12 cellular contexts compared by ENCODE assay signal in genomic region chr22:37527081-37527752, GRCh38. TPM values are rescaled to one million over a fixed set of nuclear protein-coding genes. Genes with fewer than 3 reads are reported as not detected.
DNase-seq lines count a peak whose midpoint lies in the region; ATAC-seq, FAIRE-seq and TF ChIP-seq lines count a peak whose summit lies in the region.
"Not testable (repeated sequence)": the region's sequence is repeated elsewhere in the genome, so short reads cannot be mapped to it uniquely, and the experiment has no call there.
"Had no signal": no experiment of that assay in that cellular context is flagged by ENCODE, and none has a peak within 500 bp of the region (broad histone marks: within the 10 kb centered on the region; RNA-seq: fewer than 3 reads in every experiment).

No MANE protein-coding gene starts in this region.

- H3K27ac ChIP-seq in PC-9, result peak overlapping the region; percentile 87
- not testable (repeated sequence) for H3K27ac ChIP-seq in K562 (ENCODE audit: extremely low read depth, low read depth, low read length); small intestine (ENCODE audit: low read depth in 1 of 2, low read length in 1 of 2)

- H3K4me3 Mint-ChIP-seq in HFFc6, result not testable (repeated sequence)

- not testable (repeated sequence) for TF ChIP-seq RAD21 in K562 (CRISPR knock-in tag; conservative IDR thresholded peaks at IDR 0.05 in 1 of 2, IDR thresholded peaks at IDR 0.05 in 1 of 2)

- H3K9me2 ChIP-seq in PC-9 (ENCODE audit: insufficient read depth), result not testable (repeated sequence)

- not testable (repeated sequence) for H3K9me1 ChIP-seq in K562 (ENCODE audit: control insufficient read depth, insufficient read depth, low read length)

- not testable (repeated sequence) for H3K9me3 ChIP-seq in PC-9 (ENCODE audit: insufficient read depth, low read depth); K562 (replicated peaks; ENCODE audit: control insufficient read depth, insufficient read depth, low read depth, low read length); mucosa of descending colon; small intestine (ENCODE audit: control insufficient read depth, low read depth)

- H3K4me1 ChIP-seq in PC-9 (replicated peaks; ENCODE audit: insufficient read depth) (peaks cover 45% of the 10 kb centered on the region), mucosa of descending colon (ENCODE audit: low read depth) (peaks cover 16% of the 10 kb centered on the region)
- not testable (repeated sequence) for H3K4me1 ChIP-seq in K562 (replicated peaks in 1 of 2; ENCODE audit: control insufficient read depth in 2 of 2, insufficient read depth in 2 of 2, low read length in 2 of 2); small intestine (ENCODE audit: control insufficient read depth in 2 of 2, insufficient read depth in 1 of 2, low read depth in 1 of 2, low read length in 1 of 2)

- BruUV-seq in PC-9 (replicated peaks; lab: Mats Ljungman, UMichigan); K562 (replicated peaks; lab: Mats Ljungman, UMichigan): not testable (repeated sequence)

- not testable (repeated sequence) for H4K20me1 ChIP-seq in PC-9 (ENCODE audit: insufficient read depth); K562 (replicated peaks; ENCODE audit: control insufficient read depth, insufficient read depth, low read length)

- H2AFZ ChIP-seq in PC-9; K562 (ENCODE audit: low read depth, low read length): not testable (repeated sequence)

- H3K4me3 ChIP-seq in PC-9; K562; epithelial cell of esophagus (ENCODE audit: low read length); mucosa of descending colon; small intestine (ENCODE audit: low read depth in 1 of 2, low read length in 2 of 2): not testable (repeated sequence)

- in situ Hi-C loops in K562 (cut with MboI), result not testable (repeated sequence)

- not testable (repeated sequence) for H3K36me3 Mint-ChIP-seq in HFFc6 (ENCODE audit: low read depth)

- POLR2A ChIA-PET in PC-9 (lab: Charles Lee; ENCODE audit: unreplicated experiment), result not testable (repeated sequence)
- POLR2A ChIA-PET in K562 (lab: Yijun Ruan, JAX), result interaction anchor here (0.6 to 0.8 kb wide), 3 partner anchors 43 to 513 kb away, joined by 3 to 5 read pairs (median 4); no protein-coding TSS in a partner anchor

- TF ChIP-seq POLR2A in K562 (conservative IDR thresholded peaks at IDR 0.05), result not testable (repeated sequence)

- TF ChIP-seq CTCF in HFFc6 (IDR thresholded peaks at IDR 0.05); PC-9 (conservative IDR thresholded peaks at IDR 0.05); K562 (IDR thresholded peaks at IDR 0.05 in 2 of 3, conservative IDR thresholded peaks at IDR 0.05 in 1 of 3; ENCODE audit: insufficient read depth in 2 of 3, low read depth in 1 of 3, low read length in 3 of 3); epithelial cell of esophagus (IDR thresholded peaks at IDR 0.05; ENCODE audit: insufficient read depth, low read depth, low read length, missing control alignments); mucosa of descending colon (IDR thresholded peaks at IDR 0.05): not testable (repeated sequence)

- CTCF ChIA-PET in PC-9 (lab: Charles Lee), result interaction anchor here (0.6 kb wide), 2 partner anchors 112 to 336 kb away, joined by 3 to 4 read pairs; partner anchors contain the start of gene SH3BP1
- CTCF ChIA-PET in K562 (lab: Yijun Ruan, JAX; ENCODE audit: low intra/inter-chr PET ratio), result not testable (repeated sequence)

- H3K27ac Mint-ChIP-seq in HFFc6, result 0 out of 2 replicates have a peak overlapping the region, but pooled peaks have one; percentile 31

- H3K36me3 ChIP-seq in PC-9 (ENCODE audit: low read depth); K562 (ENCODE audit: control insufficient read depth, insufficient read depth, low read length); mucosa of descending colon (ENCODE audit: low read depth); small intestine (ENCODE audit: control insufficient read depth in 2 of 2, insufficient read depth in 2 of 2, low read length in 2 of 2): not testable (repeated sequence)

- not testable (repeated sequence) for H3K4me2 ChIP-seq in PC-9; K562 (ENCODE audit: insufficient read depth, low read length)

- H3K27me3 Mint-ChIP-seq in HFFc6 (ENCODE audit: insufficient read depth), result not testable (repeated sequence)

- peaks cover 30% of the 10 kb centered on the region for H3K4me1 Mint-ChIP-seq in HFFc6 (ENCODE audit: low read depth)

- not testable (repeated sequence) for H3K27me3 ChIP-seq in PC-9 (ENCODE audit: insufficient read depth, low read depth); K562 (ENCODE audit: control insufficient read depth in 2 of 2, insufficient read depth in 2 of 2, low read length in 2 of 2); small intestine (ENCODE audit: control insufficient read depth in 2 of 2, insufficient read depth in 2 of 2, low read length in 2 of 2)

- TF ChIP-seq EP300 in K562 (IDR thresholded peaks at IDR 0.05; ENCODE audit: low read length), result not testable (repeated sequence)

- peaks cover 44% of the 10 kb centered on the region for H3F3A ChIP-seq in PC-9 (ENCODE audit: insufficient read depth, low read depth)

- H3K79me2 ChIP-seq in PC-9 (ENCODE audit: low read depth); K562 (ENCODE audit: control insufficient read depth, insufficient read depth, low read length): not testable (repeated sequence)

- intact Hi-C loops in PC-9 (cut with micrococcal nuclease; ENCODE audit: unreplicated experiment) (loop anchor here (2.0 kb wide), 1 partner anchor 14 kb away; no protein-coding TSS in a partner anchor), mucosa of descending colon (cut with DNase I, micrococcal nuclease) (loop anchor here in 1 of 2 donors (5.0 kb wide), 1 partner anchor 110 kb away; no protein-coding TSS in a partner anchor)
- intact Hi-C loops in K562 (cut with micrococcal nuclease), result not testable (repeated sequence)

- DNase-seq in ELR (ENCODE audit: low read depth), result peak; percentile 68
- DNase-seq in HFFc6; PC-9; K562 (ENCODE audit: extremely low read depth in 1 of 4, low spot score in 3 of 4): not testable (repeated sequence)
- DNase-seq in epithelial cell of esophagus (ENCODE audit: low read depth), result peak; percentile 65
- peak; percentile 37 for DNase-seq in iris pigment epithelial cell (ENCODE audit: low read depth)
- DNase-seq in mucosa of descending colon, result peak in 1 of 3 donors; percentile 3
- peak; percentile 61 for DNase-seq in small intestine

- not testable (repeated sequence) for H3K9ac ChIP-seq in K562 (ENCODE audit: insufficient read depth in 1 of 2, low read depth in 2 of 2, low read length in 2 of 2)

- WGBS in K562 (ENCODE audit: insufficient coverage, low coverage, missing lambda C conversion rate), result 43% methylated on average over 8 of the region's 9 CpGs
- 74 to 86% (median 76%) methylated on average over 9 of the region's 9 CpGs for WGBS in small intestine, 3 donors

- not testable (repeated sequence) for FAIRE-seq in K562 (lab: Jason Lieb, UNC); small intestine (lab: Jason Lieb, UNC)

- not testable (repeated sequence) for H3K9me3 Mint-ChIP-seq in HFFc6

- not testable (repeated sequence) for ATAC-seq in K562
- peak; percentile 23 for ATAC-seq in mucosa of descending colon

RNA-seq across cellular contexts. Expression of gene CARD10, which starts 8.0 kb away (rescaled TPM):
- 1 to 10 TPM; 4.4 to 5.6 (median 4.8) TPM for total RNA-seq in HFFc6 (2021; fragmentation: NEBNext Ultra II Directional; extraction: Animal tissue kit (Norgen Biotek cat#: 25700))
- total RNA-seq in PC-9 (2021), result 63.9 and 76.7 TPM in 2 replicates
- total RNA-seq in K562 (2011; cell fraction: chromatin; rRNA removed; ENCODE audit: low replicate concordance), result 5.4 and 20.1 TPM in 2 replicates
- total RNA-seq in K562 (2011; cell fraction: nucleolus; rRNA removed), result 9.2 and 11.7 TPM in 2 replicates
- total RNA-seq in K562 (2011; cell fraction: nucleoplasm; rRNA removed), result 6.9 and 8.3 TPM in 2 replicates
- 4.2 and 4.4 TPM in 2 replicates for total RNA-seq in K562 (2014; rRNA removed)
- total RNA-seq in K562 (2014; rRNA removed; fragmentation: Illumina TruSeq; extraction: Trizol), result 0.57 and 0.84 TPM in 2 replicates
- 1.6 TPM in 2 replicates for total RNA-seq in K562 (2015; rRNA removed; fragmentation: Illumina TruSeq; extraction: Trizol)
- 4.6 and 5.8 TPM in 2 replicates for total RNA-seq in K562 (2021)
- polyA plus RNA-seq in K562 (2011; rRNA removed), result 3.0 and 4.2 TPM in 2 replicates
- polyA plus RNA-seq in K562 (2011; cell fraction: cytosol; rRNA removed), result 4.8 and 9.8 TPM in 2 replicates
- polyA plus RNA-seq in K562 (2011; cell fraction: nucleus; rRNA removed), result 14.1 and 18.7 TPM in 2 replicates
- 2.4 and 4.6 TPM in 2 replicates for polyA plus RNA-seq in K562 (2012)
- polyA plus RNA-seq in K562 (2014; fragmentation: Illumina TruSeq; extraction: Trizol), result 1.5 and 3.2 TPM in 2 replicates
- polyA plus RNA-seq in K562 (2014; fragmentation: Nextera tagmentation; extraction: Ambion mirVana), result under 1 TPM; 0.13 to 0.20 TPM
- 3.6 and 5.8 TPM in 2 replicates for polyA plus RNA-seq in K562 (2014; rRNA removed)
- polyA minus RNA-seq in K562 (2011; rRNA and poly(A)+ RNA removed), result 1.2 and 1.3 TPM in 2 replicates
- 5.9 TPM in 2 replicates for polyA minus RNA-seq in K562 (2011; cell fraction: cytosol; rRNA and poly(A)+ RNA removed)
- polyA minus RNA-seq in K562 (2011; cell fraction: nucleus; rRNA and poly(A)+ RNA removed), result 4.6 and 4.7 TPM in 2 replicates
- total RNA-seq in mucosa of descending colon, result 10 to 100 TPM; 43.3 to 74.1 (median 60.5) TPM
- 100 to 1,000 TPM in 2 of 3 donors, 10 to 100 TPM in 1; 48.2 to 129 (median 129) TPM for polyA plus RNA-seq in small intestine
- total RNA-seq: CD4-positive, CD25-positive, alpha-beta regulatory T cell had no signal
- polyA plus RNA-seq: CD4-positive, CD25-positive, alpha-beta regulatory T cell had no signal

RNA-seq across cellular contexts. Expression of gene CDC42EP1, which starts 33.1 kb away (rescaled TPM):
- total RNA-seq in HFFc6 (2021; fragmentation: NEBNext Ultra II Directional; extraction: Animal tissue kit (Norgen Biotek cat#: 25700)), result 100 to 1,000 TPM in 3 of 6 experiments, 10 to 100 TPM in 3; 88.3 to 104 (median 97.2) TPM
- total RNA-seq in PC-9 (2021), result 94.0 and 110 TPM in 2 replicates
- 7.9 and 25.6 TPM in 2 replicates for total RNA-seq in K562 (2011; cell fraction: chromatin; rRNA removed; ENCODE audit: low replicate concordance)
- total RNA-seq in K562 (2011; cell fraction: nucleolus; rRNA removed), result 22.5 and 24.0 TPM in 2 replicates
- 13.4 and 14.2 TPM in 2 replicates for total RNA-seq in K562 (2011; cell fraction: nucleoplasm; rRNA removed)
- total RNA-seq in K562 (2014; rRNA removed), result 29.0 and 41.6 TPM in 2 replicates
- total RNA-seq in K562 (2014; rRNA removed; fragmentation: Illumina TruSeq; extraction: Trizol), result 2.7 and 3.2 TPM in 2 replicates
- 7.3 and 8.3 TPM in 2 replicates for total RNA-seq in K562 (2015; rRNA removed; fragmentation: Illumina TruSeq; extraction: Trizol)
- 62.8 and 70.2 TPM in 2 replicates for total RNA-seq in K562 (2021)
- polyA plus RNA-seq in K562 (2011; rRNA removed), result 4.0 and 13.8 TPM in 2 replicates
- polyA plus RNA-seq in K562 (2011; cell fraction: cytosol; rRNA removed), result 6.0 and 18.2 TPM in 2 replicates
- polyA plus RNA-seq in K562 (2011; cell fraction: nucleus; rRNA removed), result 9.9 and 15.1 TPM in 2 replicates
- 24.9 and 50.5 TPM in 2 replicates for polyA plus RNA-seq in K562 (2012)
- 18.4 and 49.9 TPM in 2 replicates for polyA plus RNA-seq in K562 (2014; fragmentation: Illumina TruSeq; extraction: Trizol)
- under 1 TPM; 0.67 to 0.69 TPM for polyA plus RNA-seq in K562 (2014; fragmentation: Nextera tagmentation; extraction: Ambion mirVana)
- 22.5 and 28.1 TPM in 2 replicates for polyA plus RNA-seq in K562 (2014; rRNA removed)
- 1.9 and 2.3 TPM in 2 replicates for polyA minus RNA-seq in K562 (2011; rRNA and poly(A)+ RNA removed)
- polyA minus RNA-seq in K562 (2011; cell fraction: cytosol; rRNA and poly(A)+ RNA removed), result 12.7 and 21.9 TPM in 2 replicates
- polyA minus RNA-seq in K562 (2011; cell fraction: nucleus; rRNA and poly(A)+ RNA removed), result 10.2 and 10.6 TPM in 2 replicates
- total RNA-seq in mucosa of descending colon, result 10 to 100 TPM; 31.5 to 52.0 (median 48.2) TPM
- 10 to 100 TPM; 19.7 to 81.5 (median 29.5) TPM for polyA plus RNA-seq in small intestine
- total RNA-seq: CD4-positive, CD25-positive, alpha-beta regulatory T cell had no signal
- polyA plus RNA-seq: CD4-positive, CD25-positive, alpha-beta regulatory T cell; CD8-positive, alpha-beta memory T cell had no signal

RNA-seq across cellular contexts. Expression of gene MFNG, which starts 41.0 kb away (rescaled TPM):
- not detected for total RNA-seq in HFFc6 (2021; fragmentation: NEBNext Ultra II Directional; extraction: Animal tissue kit (Norgen Biotek cat#: 25700))
- total RNA-seq in PC-9 (2021), result 26.0 and 28.1 TPM in 2 replicates
- 0.83 TPM in 1 of 2 replicates, not detected in the other for total RNA-seq in K562 (2011; cell fraction: chromatin; rRNA removed; ENCODE audit: low replicate concordance)
- total RNA-seq in K562 (2011; cell fraction: nucleolus; rRNA removed), result not detected in 2 replicates
- total RNA-seq in K562 (2011; cell fraction: nucleoplasm; rRNA removed), result not detected in 2 replicates
- total RNA-seq in K562 (2014; rRNA removed), result 0.53 and 0.54 TPM in 2 replicates
- 0.32 TPM in 1 of 2 replicates, not detected in the other for total RNA-seq in K562 (2014; rRNA removed; fragmentation: Illumina TruSeq; extraction: Trizol)
- 0.26 TPM in 1 of 2 replicates, not detected in the other for total RNA-seq in K562 (2015; rRNA removed; fragmentation: Illumina TruSeq; extraction: Trizol)
- total RNA-seq in K562 (2021), result 0.73 and 0.89 TPM in 2 replicates
- polyA plus RNA-seq in K562 (2011; rRNA removed), result 0.08 and 0.38 TPM in 2 replicates
- polyA plus RNA-seq in K562 (2011; cell fraction: cytosol; rRNA removed), result 0.18 and 1.2 TPM in 2 replicates
- polyA plus RNA-seq in K562 (2011; cell fraction: nucleus; rRNA removed), result 0.10 and 1.6 TPM in 2 replicates
- 0.10 and 0.86 TPM in 2 replicates for polyA plus RNA-seq in K562 (2012)
- polyA plus RNA-seq in K562 (2014; fragmentation: Illumina TruSeq; extraction: Trizol), result 0.14 and 0.16 TPM in 2 replicates
- not detected for polyA plus RNA-seq in K562 (2014; fragmentation: Nextera tagmentation; extraction: Ambion mirVana)
- polyA plus RNA-seq in K562 (2014; rRNA removed), result 0.13 and 0.20 TPM in 2 replicates
- 0.49 TPM in 1 of 2 replicates, not detected in the other for polyA minus RNA-seq in K562 (2011; rRNA and poly(A)+ RNA removed)
- not detected in 2 replicates for polyA minus RNA-seq in K562 (2011; cell fraction: cytosol; rRNA and poly(A)+ RNA removed)
- not detected in 2 replicates for polyA minus RNA-seq in K562 (2011; cell fraction: nucleus; rRNA and poly(A)+ RNA removed)
- total RNA-seq in mucosa of descending colon, result 10 to 100 TPM; 11.3 to 16.1 (median 13.7) TPM
- polyA plus RNA-seq in small intestine, result 10 to 100 TPM; 19.2 to 21.3 (median 20.5) TPM

RNA-seq across cellular contexts. Expression of gene LGALS2, which starts 52.7 kb away (rescaled TPM):
- not detected for total RNA-seq in HFFc6 (2021; fragmentation: NEBNext Ultra II Directional; extraction: Animal tissue kit (Norgen Biotek cat#: 25700))
- not detected in 2 replicates for total RNA-seq in PC-9 (2021)
- total RNA-seq in K562 (2011; cell fraction: chromatin; rRNA removed; ENCODE audit: low replicate concordance), result not detected in 2 replicates
- total RNA-seq in K562 (2011; cell fraction: nucleolus; rRNA removed), result not detected in 2 replicates
- not detected in 2 replicates for total RNA-seq in K562 (2011; cell fraction: nucleoplasm; rRNA removed)
- not detected in 2 replicates for total RNA-seq in K562 (2014; rRNA removed)
- not detected in 2 replicates for total RNA-seq in K562 (2014; rRNA removed; fragmentation: Illumina TruSeq; extraction: Trizol)
- not detected in 2 replicates for total RNA-seq in K562 (2015; rRNA removed; fragmentation: Illumina TruSeq; extraction: Trizol)
- total RNA-seq in K562 (2021), result not detected in 2 replicates
- polyA plus RNA-seq in K562 (2011; rRNA removed), result not detected in 2 replicates
- polyA plus RNA-seq in K562 (2011; cell fraction: cytosol; rRNA removed), result not detected in 2 replicates
- not detected in 2 replicates for polyA plus RNA-seq in K562 (2011; cell fraction: nucleus; rRNA removed)
- 0.19 TPM in 1 of 2 replicates, not detected in the other for polyA plus RNA-seq in K562 (2012)
- polyA plus RNA-seq in K562 (2014; fragmentation: Illumina TruSeq; extraction: Trizol), result not detected in 2 replicates
- not detected for polyA plus RNA-seq in K562 (2014; fragmentation: Nextera tagmentation; extraction: Ambion mirVana)
- polyA plus RNA-seq in K562 (2014; rRNA removed), result not detected in 2 replicates
- not detected in 2 replicates for polyA minus RNA-seq in K562 (2011; rRNA and poly(A)+ RNA removed)
- not detected in 2 replicates for polyA minus RNA-seq in K562 (2011; cell fraction: cytosol; rRNA and poly(A)+ RNA removed)
- not detected in 2 replicates for polyA minus RNA-seq in K562 (2011; cell fraction: nucleus; rRNA and poly(A)+ RNA removed)
- total RNA-seq in mucosa of descending colon, result 10 to 100 TPM; 10.7 to 93.5 (median 23.1) TPM
- 100 to 1,000 TPM; 174 to 256 (median 210) TPM for polyA plus RNA-seq in small intestine
- total RNA-seq: A172; CD4-positive, CD25-positive, alpha-beta regulatory T cell; CD8-positive, alpha-beta memory T cell; GM23338 had no signal
- polyA plus RNA-seq: CD8-positive, alpha-beta memory T cell; GM23338 had no signal

Comparison
In these comparisons a context has a peak if more than half of its experiments do, and no peak if none do; other contexts are left out.
1. RNA of gene MFNG, which starts 41.0 kb away (total RNA-seq): 26.0 to 28.1 TPM in PC-9 and 11.3 to 16.1 TPM in mucosa of descending colon; 0.26 to 0.89 TPM in K562 and not detected in HFFc6; every median in the first group is over 4 times any median in the second.